1 cellular context compared by ENCODE assay signal in genomic region chr6:131924881-131925474, GRCh38.
TF ChIP-seq lines count a peak whose summit lies in the region.

No MANE protein-coding gene starts in this region.

TF ChIP-seq in GM23338, 12 proteins besides CTCF, POLR2A, EP300 and RAD21 (continued from another document):
- TF ChIP-seq ZNF462 (CRISPR knock-in tag; IDR thresholded peaks at IDR 0.05) (no peak), CREB1 (CRISPR knock-in tag; IDR thresholded peaks at IDR 0.05; ENCODE audit: low read depth) (no peak), NANOG (IDR thresholded peaks at IDR 0.05; ENCODE audit: borderline replicate concordance) (no peak), ETS1 (IDR thresholded peaks at IDR 0.05) (no peak), REST (IDR thresholded peaks at IDR 0.05; ENCODE audit: unreplicated experiment) (no peak), POLR2AphosphoS5 (IDR thresholded peaks at IDR 0.05; ENCODE audit: low read depth) (no peak), ZNF331 (CRISPR knock-in tag; IDR thresholded peaks at IDR 0.05; ENCODE audit: low read depth) (no peak), ZNF114 (CRISPR knock-in tag; IDR thresholded peaks at IDR 0.05) (no peak), JUNB (IDR thresholded peaks at IDR 0.05; ENCODE audit: unreplicated experiment) (no peak)
TF ChIP-seq in GM23338: peak in this region for 0.
